ENCODE assay signal across 1 cellular context in genomic region chr6:159977242-159978214, GRCh38.
TF ChIP-seq lines count a peak whose summit lies in the region.

No MANE protein-coding gene starts in this region.

TF ChIP-seq in SK-N-SH, 30 proteins besides CTCF, POLR2A, EP300 and RAD21 (continued from another document):
- no peak for TF ChIP-seq REST (IDR thresholded peaks at IDR 0.05; ENCODE audit: low read depth, low read length)
- TF ChIP-seq FOXJ3 (CRISPR knock-in tag; IDR thresholded peaks at IDR 0.05): no peak
- no peak for TF ChIP-seq ELF1 (IDR thresholded peaks at IDR 0.05)
- no peak for TF ChIP-seq TCF12 (IDR thresholded peaks at IDR 0.05)
- TF ChIP-seq GABPA (IDR thresholded peaks at IDR 0.05; ENCODE audit: low read depth): no peak
- no peak for TF ChIP-seq GATA2 (CRISPR knock-in tag; IDR thresholded peaks at IDR 0.05)
- no peak for TF ChIP-seq SMC3 (IDR thresholded peaks at IDR 0.05; ENCODE audit: low read depth, low read length)
- TF ChIP-seq USF1 (IDR thresholded peaks at IDR 0.05; ENCODE audit: borderline replicate concordance, low read depth): no peak
- TF ChIP-seq SIN3A (IDR thresholded peaks at IDR 0.05; ENCODE audit: borderline replicate concordance, low read depth, low read length): no peak
